ENCODE assay signal across 21 cellular contexts in the genomic region with DNA sequence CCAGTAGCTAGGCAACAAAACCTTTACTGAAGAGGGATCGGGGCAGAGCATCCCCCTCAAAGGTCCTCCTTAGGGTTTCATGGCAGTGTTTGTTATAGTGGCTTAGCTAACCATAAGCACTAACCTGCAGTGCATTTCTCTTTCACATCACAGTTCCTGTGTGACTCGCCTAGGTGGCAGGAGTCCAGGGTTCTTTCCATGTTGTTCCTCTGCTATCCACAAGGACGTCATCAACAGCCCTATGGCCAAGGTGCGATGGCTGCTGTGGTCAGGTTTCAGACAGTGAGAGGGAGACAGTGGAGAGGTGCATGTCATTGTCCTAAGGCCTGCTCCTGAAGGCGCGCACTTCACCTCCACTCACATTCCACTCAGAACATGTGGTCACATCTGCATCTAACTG. TPM values are rescaled to one million over a fixed set of nuclear protein-coding genes. Genes with fewer than 3 reads are reported as not detected.
DNase-seq lines count a peak whose midpoint lies in the region; FAIRE-seq and TF ChIP-seq lines count a peak whose summit lies in the region.
"Had no signal": no experiment of that assay in that cellular context is flagged by ENCODE, and none has a peak within 500 bp of the region (broad histone marks: within the 10 kb centered on the region; RNA-seq: fewer than 3 reads in every experiment).

No MANE protein-coding gene starts in this region.

- H3K23ac ChIP-seq in H9 (ENCODE audit: insufficient read length, low read depth, low read length) = no peak overlapping the region

- no peak overlapping the region for H4K91ac ChIP-seq in H9 (ENCODE audit: insufficient read length, low read depth, low read length)

- H3K56ac ChIP-seq in H9 (ENCODE audit: insufficient read length, low read depth, low read length) = no peak overlapping the region

- H4K5ac ChIP-seq in H9 (ENCODE audit: insufficient read length, low read depth, low read length) = no peak overlapping the region

- H2BK15ac ChIP-seq in H9 (ENCODE audit: low read depth, low read length) = no peak overlapping the region

- H3K4ac ChIP-seq in H9 (ENCODE audit: low read depth, low read length) = no peak overlapping the region

- no peak overlapping the region for H3K27ac Mint-ChIP-seq in H9

- no peak overlapping the region for H3K4me3 Mint-ChIP-seq in H9

- DNase-seq in H9 = no peak
- peak; percentile 30 for DNase-seq in RKO (ENCODE audit: low spot score)
- peak; percentile 17 for DNase-seq in fibroblast of mammary gland (ENCODE audit: low read depth)
- no peak for DNase-seq in activated T-cell treated with anti-CD3 and anti-CD28 coated beads, Interleukin-2, amount 50 U/mL, for 48 hours
- no peak for DNase-seq in GM12892 (ENCODE audit: insufficient read length)
- no peak for DNase-seq in NCI-H748 (lab: John Stamatoyannopoulos, UW; ENCODE audit: unreplicated experiment)
- no peak for DNase-seq in cortex of kidney (lab: John Stamatoyannopoulos, UW)
- DNase-seq: activated CD4-positive, alpha-beta T cell treated with anti-CD3 and anti-CD28 coated beads for 4 hours; activated gamma-delta T cell; AML-193; effector memory CD4-positive, alpha-beta T cell; GOT3; NCI-H1417 treated with DMSO at 0.1 percent for 48 hours; NCI-H524; OCI-M1; ovary; sigmoid colon; stimulated activated CD4-positive, alpha-beta T cell treated with anti-CD3 and anti-CD28 coated beads, Interleukin-2, amount 100 ng/mL, for 24 hours had no signal

- no peaks in the 10 kb centered on the region for H3K79me1 ChIP-seq in H9 (ENCODE audit: insufficient read depth, low read depth, low read length, poor library complexity, severe bottlenecking)

- no peak overlapping the region for H2BK5ac ChIP-seq in H9 (ENCODE audit: insufficient read length, low read length)

- no peak overlapping the region for H4K8ac ChIP-seq in H9 (replicated peaks; ENCODE audit: insufficient read length, low read depth, low read length)

- H3K36me3 ChIP-seq in BLaER1 = no peaks in the 10 kb centered on the region
- H3K36me3 ChIP-seq: left lung, ovary, sigmoid colon had no signal

- H3K27me3 Mint-ChIP-seq in H9 (ENCODE audit: low read depth) = peaks cover 61% of the 10 kb centered on the region

- no peaks in the 10 kb centered on the region for H3K79me2 ChIP-seq in H9 (ENCODE audit: insufficient read depth, low read length)

- peak; percentile 51; the same call in 2 of the 3 replicates for TF ChIP-seq CTCF in H9 (conservative IDR thresholded peaks at IDR 0.05)
- TF ChIP-seq CTCF in fibroblast of mammary gland (conservative IDR thresholded peaks at IDR 0.05; ENCODE audit: control insufficient read depth, insufficient read depth, low read depth, low read length) = no peak

- H3K23me2 ChIP-seq in H9 (ENCODE audit: insufficient read length, low read depth, low read length, poor library complexity, severe bottlenecking) = peaks cover 3% of the 10 kb centered on the region

- H3K4me2 ChIP-seq in BLaER1 = peak overlapping the region; percentile 33; the same call in 1 of the 2 replicates
- no peak overlapping the region for H3K4me2 ChIP-seq in H9 (ENCODE audit: insufficient read depth, insufficient read length, low read length)

- no peak overlapping the region for H3K18ac ChIP-seq in H9 (ENCODE audit: insufficient read length, low read depth, low read length)

- H2AK5ac ChIP-seq in H9 (ENCODE audit: insufficient read length, low read length) = no peak overlapping the region

- H4K20me1 ChIP-seq in BLaER1 = no peaks in the 10 kb centered on the region
- H4K20me1 ChIP-seq in H9 (ENCODE audit: control insufficient read depth, insufficient read depth, insufficient read length) = no peaks in the 10 kb centered on the region

- no peak overlapping the region for H3K4me3 ChIP-seq in BLaER1
- no peak overlapping the region for H3K4me3 ChIP-seq in fibroblast of mammary gland (ENCODE audit: control insufficient read depth, low read depth, low read length)
- H3K4me3 ChIP-seq: left lung, ovary, sigmoid colon had no signal

- peaks cover 23 to 30% of the 10 kb centered on the region in 2 experiments for H3K4me1 Mint-ChIP-seq in H9

- H3K4me1 ChIP-seq in BLaER1 (peaks cover 6% of the 10 kb centered on the region), H9 (ENCODE audit: insufficient read depth, low read length) (no peaks in the 10 kb centered on the region)
- H3K4me1 ChIP-seq: left lung, sigmoid colon had no signal

- WGBS in H9 (ENCODE audit: extremely low coverage, insufficient read length, low lambda C conversion rate) = no CpG with 5 or more reads among the region's 6 CpGs

- no peak overlapping the region for H2AFZ ChIP-seq in H9 (ENCODE audit: low read length)

- H3K9ac ChIP-seq in BLaER1 (no peak overlapping the region), H9 (ENCODE audit: extremely low read depth, insufficient read length, low read length) (no peak overlapping the region)

- H3K27me3 ChIP-seq in BLaER1 (no peaks in the 10 kb centered on the region), H9 (ENCODE audit: insufficient read depth, low read length) (peaks cover 4% of the 10 kb centered on the region; the same call in 1 of the 2 replicates)
- H3K27me3 ChIP-seq: left lung, ovary, sigmoid colon had no signal

- no peak overlapping the region for H2BK20ac ChIP-seq in H9 (ENCODE audit: low read depth, low read length, poor library complexity, severe bottlenecking)

- FAIRE-seq in GM12892 (lab: Jason Lieb, UNC) = no peak

- no peak overlapping the region for H3K27ac ChIP-seq in BLaER1
- no peak overlapping the region for H3K27ac ChIP-seq in H9 (ENCODE audit: insufficient read length, low read depth, low read length)
- H3K27ac ChIP-seq: left lung, ovary, sigmoid colon had no signal

- no peak overlapping the region for H2BK12ac ChIP-seq in H9 (ENCODE audit: insufficient read length, low read depth, low read length)

- no peak overlapping the region for H3T11ph ChIP-seq in H9 (ENCODE audit: low read length)

- no peaks in the 10 kb centered on the region; a peak in 1 of 5 replicates for H3K9me3 Mint-ChIP-seq in H9

- TF ChIP-seq POLR2A in GM12892 (IDR thresholded peaks at IDR 0.05; ENCODE audit: low read depth, low read length) = no peak

- H2BK120ac ChIP-seq in H9 (ENCODE audit: low read depth, low read length, poor library complexity, severe bottlenecking) = no peak overlapping the region

- H3K36me3 Mint-ChIP-seq in H9 (ENCODE audit: insufficient read depth in 1 of 3, low read depth in 3 of 3) = no peaks in the 10 kb centered on the region

- H3K9me3 ChIP-seq in BLaER1 (no peaks in the 10 kb centered on the region), H9 (ENCODE audit: control insufficient read depth, low read depth, low read length) (no peaks in the 10 kb centered on the region)
- H3K9me3 ChIP-seq: left lung, ovary, sigmoid colon had no signal

- no peak overlapping the region for H3K14ac ChIP-seq in H9 (ENCODE audit: insufficient read depth, low read length)

RNA-seq across cellular contexts. Expression of a gene that starts 38.8 kb away (rescaled TPM):
- total RNA-seq in H9 (2021) = 0.11 TPM in 1 of 2 replicates, not detected in the other
- polyA plus RNA-seq in GM12892 (2012; ENCODE audit: missing spikeins) = not detected
- total RNA-seq: fibroblast of villous mesenchyme, sigmoid colon had no signal
- polyA plus RNA-seq: ovary had no signal

Comparison
In these comparisons a context has a peak if more than half of its experiments do, and no peak if none do; other contexts are left out.
1. DNase-seq: peak in RKO (single experiment) and fibroblast of mammary gland (single experiment); none in H9 (single experiment), activated T-cell treated with anti-CD3 and anti-CD28 coated beads, Interleukin-2, amount 50 U/mL, for 48 hours (0 of 2), GM12892 (single experiment), NCI-H748 (single experiment) and cortex of kidney (single experiment).